In genomic region chr1:171904778-171905449, GRCh38 we compare ENCODE assay signal across 25 cellular contexts.
DNase-seq lines count a peak whose midpoint lies in the region; ATAC-seq, FAIRE-seq and TF ChIP-seq lines count a peak whose summit lies in the region.
"Had no signal": no experiment of that assay in that cellular context is flagged by ENCODE, and none has a peak within 500 bp of the region (broad histone marks: within the 10 kb centered on the region; RNA-seq: fewer than 3 reads in every experiment).

No MANE protein-coding gene starts in this region.

- CTCF ChIA-PET in A549 (lab: Yijun Ruan, JAX) = interaction anchor here (2.2 kb wide), 1 partner anchor 9 kb away, joined by 5 read pairs; no protein-coding TSS in a partner anchor

- no peak overlapping the region for H3K14ac ChIP-seq in H9 (ENCODE audit: insufficient read depth, low read length)

- H3K36me3 ChIP-seq in astrocyte (ENCODE audit: insufficient read depth, low read length) = no peaks in the 10 kb centered on the region
- H3K36me3 ChIP-seq in neural cell (ENCODE audit: insufficient read depth, low read length) = no peaks in the 10 kb centered on the region
- H3K36me3 ChIP-seq in right atrium auricular region = no peaks in the 10 kb centered on the region
- H3K36me3 ChIP-seq: HAP-1 had no signal

- ATAC-seq in A549 (no peak), HG02571 (IDR thresholded peaks at IDR 0.05; ENCODE audit: unreplicated experiment) (no peak)

- H3K4me3 ChIP-seq in A549 (no peak overlapping the region), astrocyte (ENCODE audit: insufficient read depth, low read depth, low read length) (no peak overlapping the region), neural cell (ENCODE audit: low read length) (peak overlapping the region; percentile 4), right atrium auricular region (no peak overlapping the region)
- H3K4me3 ChIP-seq: HAP-1, SK-N-MC had no signal

- no peak overlapping the region for H3K18ac ChIP-seq in H9 (ENCODE audit: insufficient read length, low read depth, low read length)

- TF ChIP-seq RAD21 in A549 (conservative IDR thresholded peaks at IDR 0.05 in 1 of 2, IDR thresholded peaks at IDR 0.05 in 1 of 2) (no peak), neural cell (conservative IDR thresholded peaks at IDR 0.05) (no peak)

- H3K56ac ChIP-seq in H9 (ENCODE audit: insufficient read length, low read depth, low read length) = no peak overlapping the region

- no peaks in the 10 kb centered on the region for H3K9me3 ChIP-seq in A549
- no peaks in the 10 kb centered on the region for H3K9me3 ChIP-seq in H9 (ENCODE audit: control insufficient read depth, low read depth, low read length)
- H3K9me3 ChIP-seq in astrocyte (ENCODE audit: insufficient read depth, low read depth, low read length) = no peaks in the 10 kb centered on the region
- no peaks in the 10 kb centered on the region for H3K9me3 ChIP-seq in neural cell (ENCODE audit: low read length)
- H3K9me3 ChIP-seq in right atrium auricular region = no peaks in the 10 kb centered on the region
- H3K9me3 ChIP-seq: HAP-1 had no signal

- 68% methylated on average over 5 of the region's 5 CpGs for WGBS in A549 (ENCODE audit: missing lambda C conversion rate)
- WGBS in H9 (ENCODE audit: extremely low coverage, insufficient read length, low lambda C conversion rate) = no CpG with 5 or more reads among the region's 5 CpGs

- TF ChIP-seq POLR2A in A549 (IDR thresholded peaks at IDR 0.05; ENCODE audit: low read length) = no peak

- H3K27me3 ChIP-seq in H9 (ENCODE audit: insufficient read depth, low read length) = no peaks in the 10 kb centered on the region
- H3K27me3 ChIP-seq in astrocyte (ENCODE audit: insufficient read depth, low read length) = no peaks in the 10 kb centered on the region
- no peaks in the 10 kb centered on the region for H3K27me3 ChIP-seq in neural cell (ENCODE audit: insufficient read depth, low read depth, low read length)
- H3K27me3 ChIP-seq in right atrium auricular region = no peaks in the 10 kb centered on the region

- TF ChIP-seq CTCF in A549 (IDR thresholded peaks at IDR 0.05) (no peak), H9 (conservative IDR thresholded peaks at IDR 0.05) (no peak), astrocyte (IDR thresholded peaks at IDR 0.05; ENCODE audit: insufficient read depth, low read depth, low read length) (no peak), neural cell (IDR thresholded peaks at IDR 0.05; ENCODE audit: poor library complexity, severe bottlenecking) (no peak), right atrium auricular region (IDR thresholded peaks at IDR 0.05) (no peak)

- no peak overlapping the region for H3K9ac ChIP-seq in H9 (ENCODE audit: extremely low read depth, insufficient read length, low read length)
- H3K9ac ChIP-seq in astrocyte (ENCODE audit: low read length) = no peak overlapping the region
- H3K9ac ChIP-seq in neural cell (ENCODE audit: low read length) = no peak overlapping the region

- peak overlapping the region in 2 of 3 experiments; percentile 6 to 10; a peak in 2 of 7 replicates for H3K27ac Mint-ChIP-seq in H9
- H3K27ac Mint-ChIP-seq in astrocyte (ENCODE audit: unreplicated experiment) = peak overlapping the region; percentile 13
- H3K27ac Mint-ChIP-seq: CD4-positive, CD25-positive, alpha-beta regulatory T cell had no signal

- no peaks in the 10 kb centered on the region for H3K79me1 ChIP-seq in H9 (ENCODE audit: insufficient read depth, low read depth, low read length, poor library complexity, severe bottlenecking)

- H2BK120ac ChIP-seq in H9 (ENCODE audit: low read depth, low read length, poor library complexity, severe bottlenecking) = no peak overlapping the region

- no peak overlapping the region for H2BK20ac ChIP-seq in H9 (ENCODE audit: low read depth, low read length, poor library complexity, severe bottlenecking)

- H3K27me3 Mint-ChIP-seq in H9 (ENCODE audit: low read depth) (no peaks in the 10 kb centered on the region), astrocyte (ENCODE audit: low read depth, unreplicated experiment) (no peaks in the 10 kb centered on the region)
- H3K27me3 Mint-ChIP-seq: CD4-positive, CD25-positive, alpha-beta regulatory T cell had no signal

- no peak overlapping the region for H3T11ph ChIP-seq in H9 (ENCODE audit: low read length)

- H2BK5ac ChIP-seq in H9 (ENCODE audit: insufficient read length, low read length) = no peak overlapping the region

- peaks cover 4% of the 10 kb centered on the region for H3F3A ChIP-seq in neural cell (ENCODE audit: insufficient read depth, low read length, poor library complexity, severe bottlenecking)

- H3K9me3 Mint-ChIP-seq in H9 = no peaks in the 10 kb centered on the region
- H3K9me3 Mint-ChIP-seq in astrocyte (ENCODE audit: unreplicated experiment) = peaks cover 4% of the 10 kb centered on the region
- H3K9me3 Mint-ChIP-seq: CD4-positive, CD25-positive, alpha-beta regulatory T cell had no signal

- H3K9me2 ChIP-seq in neural cell (ENCODE audit: insufficient read depth, low read length) = no peaks in the 10 kb centered on the region

- H4K5ac ChIP-seq in H9 (ENCODE audit: insufficient read length, low read depth, low read length) = no peak overlapping the region

- H3K36me3 Mint-ChIP-seq in H9 (ENCODE audit: insufficient read depth in 1 of 3, low read depth in 3 of 3) (no peaks in the 10 kb centered on the region), astrocyte (ENCODE audit: low read depth, unreplicated experiment) (no peaks in the 10 kb centered on the region)
- H3K36me3 Mint-ChIP-seq: CD4-positive, CD25-positive, alpha-beta regulatory T cell had no signal

- H3K4ac ChIP-seq in H9 (ENCODE audit: low read depth, low read length) = no peak overlapping the region

- TF ChIP-seq EP300 in A549 (IDR thresholded peaks at IDR 0.05) (no peak), neural cell (conservative IDR thresholded peaks at IDR 0.05; ENCODE audit: poor library complexity, severe bottlenecking) (no peak)

- H4K91ac ChIP-seq in H9 (ENCODE audit: insufficient read length, low read depth, low read length) = no peak overlapping the region

- H2AK5ac ChIP-seq in H9 (ENCODE audit: insufficient read length, low read length) = no peak overlapping the region

- H3K23ac ChIP-seq in H9 (ENCODE audit: insufficient read length, low read depth, low read length) = no peak overlapping the region

- POLR2A ChIA-PET in A549 (lab: Yijun Ruan, JAX) = no interaction called here

- H3K27ac ChIP-seq in A549 = no peak overlapping the region
- H3K27ac ChIP-seq in H9 (ENCODE audit: insufficient read length, low read depth, low read length) = no peak overlapping the region
- no peak overlapping the region for H3K27ac ChIP-seq in astrocyte (ENCODE audit: low read depth, low read length)
- peak overlapping the region; percentile 4 for H3K27ac ChIP-seq in neural cell (ENCODE audit: low read length)
- H3K27ac ChIP-seq in right atrium auricular region = no peak overlapping the region
- H3K27ac ChIP-seq: RWPE1, SK-N-MC had no signal

- H3K4me2 ChIP-seq in A549 = no peak overlapping the region
- H3K4me2 ChIP-seq in H9 (ENCODE audit: insufficient read depth, insufficient read length, low read length) = no peak overlapping the region
- H3K4me2 ChIP-seq in astrocyte (ENCODE audit: low read length) = no peak overlapping the region
- H3K4me2 ChIP-seq in neural cell (ENCODE audit: low read length) = no peak overlapping the region

- H4K8ac ChIP-seq in H9 (replicated peaks; ENCODE audit: insufficient read length, low read depth, low read length) = no peak overlapping the region

- FAIRE-seq in A549 (lab: Jason Lieb, UNC) = no peak
- no peak for FAIRE-seq in astrocyte (lab: Jason Lieb, UNC)
- FAIRE-seq: HTR-8/SVneo had no signal

- no peaks in the 10 kb centered on the region for H3K79me2 ChIP-seq in H9 (ENCODE audit: insufficient read depth, low read length)
- H3K79me2 ChIP-seq in astrocyte (ENCODE audit: insufficient read depth, low read length) = no peaks in the 10 kb centered on the region
- H3K79me2 ChIP-seq in neural cell (replicated peaks; ENCODE audit: insufficient read depth, low read length) = no peaks in the 10 kb centered on the region

- H2AFZ ChIP-seq in H9 (ENCODE audit: low read length) (no peak overlapping the region), astrocyte (ENCODE audit: low read depth, low read length) (no peak overlapping the region), neural cell (ENCODE audit: low read depth, low read length) (no peak overlapping the region)

- no peak overlapping the region for H2BK12ac ChIP-seq in H9 (ENCODE audit: insufficient read length, low read depth, low read length)

- H2BK15ac ChIP-seq in H9 (ENCODE audit: low read depth, low read length) = no peak overlapping the region

- DNase-seq in A549 (ENCODE audit: low read depth in 1 of 2, low spot score in 1 of 2) = no peak
- DNase-seq in H9 = no peak
- DNase-seq in astrocyte (ENCODE audit: low read depth) = no peak
- no peak for DNase-seq in right atrium auricular region (ENCODE audit: low spot score)
- DNase-seq in hypothalamus (lab: John Stamatoyannopoulos, UW) = no peak
- DNase-seq: CD4-positive, CD25-positive, alpha-beta regulatory T cell; COR-L47; DMS 273 treated with DMSO at 0.1 percent for 48 hours; DMS79 treated with DMSO at 0.1 percent for 48 hours; IMR-90; NCI-H1092; NCI-H1436; NCI-H187 treated with DMSO at 0.1 percent for 48 hours; NCI-H2107; NCI-H2227 treated with DMSO at 0.1 percent for 48 hours; NCI-H510A; NCI-H748 treated with DMSO at 0.1 percent for 48 hours; SHP77 treated with DMSO at 0.1 percent for 48 hours; SW 1271 had no signal

- H3K4me1 Mint-ChIP-seq in H9 (peaks cover 26 to 32% of the 10 kb centered on the region in 2 experiments), astrocyte (ENCODE audit: low read depth, unreplicated experiment) (peaks cover 18% of the 10 kb centered on the region)

- H3K4me3 Mint-ChIP-seq in H9 (no peak overlapping the region), astrocyte (ENCODE audit: unreplicated experiment) (no peak overlapping the region)

- H3K23me2 ChIP-seq in H9 (ENCODE audit: insufficient read length, low read depth, low read length, poor library complexity, severe bottlenecking) = no peaks in the 10 kb centered on the region

- no peaks in the 10 kb centered on the region for H4K20me1 ChIP-seq in H9 (ENCODE audit: control insufficient read depth, insufficient read depth, insufficient read length)
- H4K20me1 ChIP-seq in astrocyte (ENCODE audit: insufficient read depth, low read length) = no peaks in the 10 kb centered on the region
- no peaks in the 10 kb centered on the region for H4K20me1 ChIP-seq in neural cell (ENCODE audit: insufficient read depth)

- H3K4me1 ChIP-seq in A549 (no peaks in the 10 kb centered on the region), H9 (ENCODE audit: insufficient read depth, low read length) (peaks cover 6% of the 10 kb centered on the region; the same call in 1 of the 2 replicates), astrocyte (ENCODE audit: insufficient read depth, low read length) (no peaks in the 10 kb centered on the region), right atrium auricular region (no peaks in the 10 kb centered on the region)

TF ChIP-seq in A549, 52 proteins besides CTCF, POLR2A, EP300 and RAD21:
- TF ChIP-seq JUNB (IDR thresholded peaks at IDR 0.05) = no peak
- peak; percentile 79 for TF ChIP-seq MAFK (IDR thresholded peaks at IDR 0.05; ENCODE audit: partially characterized antibody)

TF ChIP-seq in neural cell, 6 proteins besides CTCF, POLR2A, EP300 and RAD21 (continues in another document):
- no peak for TF ChIP-seq TAF1 (IDR thresholded peaks at IDR 0.05; ENCODE audit: low read depth)
- no peak for TF ChIP-seq POLR2AphosphoS5 (IDR thresholded peaks at IDR 0.05)
- TF ChIP-seq EZH2 (IDR thresholded peaks at IDR 0.05; ENCODE audit: borderline replicate concordance, insufficient read depth, low read length, poor library complexity, severe bottlenecking) = no peak
